In the genomic region with DNA sequence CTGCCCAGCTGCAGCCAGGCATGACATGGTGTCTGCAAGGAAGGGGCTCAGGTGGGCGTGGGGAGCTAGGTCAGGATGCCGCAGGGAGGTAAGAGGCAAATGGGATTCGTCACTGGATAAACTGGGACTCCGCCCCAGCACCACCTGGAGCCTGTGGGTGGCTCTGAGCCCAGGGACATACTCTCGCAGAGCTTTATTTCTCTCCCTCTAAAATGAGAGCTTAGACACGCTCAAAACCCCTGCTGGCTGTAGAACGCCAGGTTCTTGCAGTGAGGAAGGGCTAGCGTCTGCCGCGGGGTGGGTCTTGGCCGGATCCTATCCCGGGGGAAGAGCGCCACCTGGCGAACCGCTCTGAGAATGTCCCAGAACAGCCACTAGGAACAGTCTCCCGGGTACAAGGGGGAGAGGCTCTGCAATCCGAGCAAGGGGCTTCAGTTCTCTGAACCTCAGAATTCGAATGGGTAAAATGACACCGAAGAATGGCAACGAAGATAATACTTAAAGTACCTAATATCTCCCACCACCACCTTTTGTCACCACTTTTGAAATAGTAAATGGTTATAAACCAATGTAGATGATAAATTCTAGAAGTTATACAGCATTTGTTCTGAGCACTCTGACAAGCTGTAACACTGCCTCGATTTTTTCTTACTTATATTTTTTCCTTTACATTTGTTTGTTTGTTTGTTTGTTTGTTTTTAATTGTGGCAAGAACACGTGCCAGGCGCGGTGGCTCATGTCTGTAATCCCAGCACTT, we compare ENCODE assay signal across 8 cellular contexts. TPM values are rescaled to one million over a fixed set of nuclear protein-coding genes. Genes with fewer than 3 reads are reported as not detected.
A peak's percentile ranks its signal among the peaks of the same experiment; 100 is the strongest.
DNase-seq lines count a peak whose midpoint lies in the region; ATAC-seq lines count a peak whose summit lies in the region.

No MANE protein-coding gene starts in this region.

- peak overlapping the region; percentile 17 for H3K27ac ChIP-seq in temporal lobe (ENCODE audit: low read depth, low read length)

- no peaks in the 10 kb centered on the region for H3K9me3 Mint-ChIP-seq in activated naive CD4-positive, alpha-beta T cell treated with anti-CD3 and anti-CD28 coated beads, Interleukin-2, amount 10 ng/mL, durations not matched to agents 7 days and 5 days

- peaks cover 4% of the 10 kb centered on the region for H3K4me1 Mint-ChIP-seq in activated naive CD4-positive, alpha-beta T cell treated with anti-CD3 and anti-CD28 coated beads, Interleukin-2, amount 10 ng/mL, durations not matched to agents 7 days and 5 days

- peaks cover 18% of the 10 kb centered on the region for H3K27me3 Mint-ChIP-seq in activated naive CD4-positive, alpha-beta T cell treated with anti-CD3 and anti-CD28 coated beads, Interleukin-2, amount 10 ng/mL, durations not matched to agents 7 days and 5 days

- CTCF ChIA-PET in activated naive CD4-positive, alpha-beta T cell treated with anti-CD3 and anti-CD28 coated beads, Interleukin-2, amount 10 ng/mL, durations not matched to agents 7 days and 5 days (lab: Charles Lee): interaction anchor here (0.6 to 6.8 kb wide), 38 partner anchors 8 to 537 kb away, joined by 3 to 136 read pairs (median 4); partner anchors contain the start of gene SRGAP3

- no peak overlapping the region for H3K27ac Mint-ChIP-seq in activated naive CD4-positive, alpha-beta T cell treated with anti-CD3 and anti-CD28 coated beads, Interleukin-2, amount 10 ng/mL, durations not matched to agents 7 days and 5 days

- H3K36me3 Mint-ChIP-seq in activated naive CD4-positive, alpha-beta T cell treated with anti-CD3 and anti-CD28 coated beads, Interleukin-2, amount 10 ng/mL, durations not matched to agents 7 days and 5 days: no peaks in the 10 kb centered on the region

- ATAC-seq in GM21717 (IDR thresholded peaks at IDR 0.05; ENCODE audit: unreplicated experiment): peak; percentile 81

- H3K4me3 Mint-ChIP-seq in activated naive CD4-positive, alpha-beta T cell treated with anti-CD3 and anti-CD28 coated beads, Interleukin-2, amount 10 ng/mL, durations not matched to agents 7 days and 5 days: no peak overlapping the region

- peak; percentile 81 for DNase-seq in DMS114 treated with DMSO at 0.1 percent for 48 hours (lab: John Stamatoyannopoulos, UW; ENCODE audit: unreplicated experiment)
- peak; percentile 82 for DNase-seq in LoVo (ENCODE audit: low spot score)
- peak; percentile 94 for DNase-seq in SK-N-DZ (ENCODE audit: low spot score)
- DNase-seq in activated naive CD4-positive, alpha-beta T cell treated with anti-CD3 and anti-CD28 coated beads, Interleukin-2, amount 10 ng/mL, durations not matched to agents 7 days and 5 days: peak; percentile 84
- DNase-seq in globus pallidus (ENCODE audit: low spot score): peak; percentile 80
- peak; percentile 78 for DNase-seq in occipital lobe (lab: John Stamatoyannopoulos, UW)

RNA-seq across cellular contexts. Expression of gene SRGAP3, which starts 53.2 kb away (rescaled TPM):
- 16.5 and 20.8 TPM in 2 replicates for polyA plus RNA-seq in SK-N-DZ (2014; cell fraction: cytosol; rRNA removed)
- 17.2 and 19.9 TPM in 2 replicates for polyA plus RNA-seq in SK-N-DZ (2014; cell fraction: nucleus; rRNA removed)
- 89.5 TPM for total RNA-seq in occipital lobe
- 74.3 TPM for total RNA-seq in temporal lobe

Comparison
In these comparisons a context has a peak if more than half of its experiments do, and no peak if none do; other contexts are left out.
1. Peak in every context shown above with its lines: DNase-seq, ATAC-seq and H3K27ac ChIP-seq.